ENCODE assay signal across 1 cellular context in genomic region chr1:154973344-154974085, GRCh38.
A peak's percentile ranks its signal among the peaks of the same experiment; 100 is the strongest.
TF ChIP-seq lines count a peak whose summit lies in the region.

No MANE protein-coding gene starts in this region.

TF ChIP-seq in HepG2, 621 proteins besides CTCF, POLR2A, EP300 and RAD21 (continued from another document and continues in another):
- TF ChIP-seq ZNF577 (CRISPR knock-in tag; IDR thresholded peaks at IDR 0.05; ENCODE audit: borderline replicate concordance, low read depth) (no peak), SP5 (CRISPR knock-in tag; IDR thresholded peaks at IDR 0.05; ENCODE audit: borderline replicate concordance, low read depth) (peak; percentile 99), SRY (CRISPR knock-in tag; IDR thresholded peaks at IDR 0.05) (no peak), MTF1 (CRISPR knock-in tag; IDR thresholded peaks at IDR 0.05) (no peak), HMGA1 (CRISPR knock-in tag; conservative IDR thresholded peaks at IDR 0.05) (no peak), GABPA (IDR thresholded peaks at IDR 0.05; ENCODE audit: low read depth, low read length) (no peak), GABPA (CRISPR knock-in tag; IDR thresholded peaks at IDR 0.05; ENCODE audit: low read depth) (no peak), SKI (IDR thresholded peaks at IDR 0.05; ENCODE audit: partially characterized antibody) (peak; percentile 26), ZNF329 (CRISPR knock-in tag; IDR thresholded peaks at IDR 0.05; ENCODE audit: low read depth) (no peak), ZKSCAN5 (CRISPR knock-in tag; IDR thresholded peaks at IDR 0.05) (no peak), ZSCAN31 (CRISPR knock-in tag; IDR thresholded peaks at IDR 0.05; ENCODE audit: low read depth) (no peak), TOE1 (CRISPR knock-in tag; IDR thresholded peaks at IDR 0.05) (0 out of 2 replicates have a peak, but pooled peaks have one; percentile 17), RBM22 (optimal IDR thresholded peaks at IDR 0.05; ENCODE audit: low read length) (no peak), YY1 (IDR thresholded peaks at IDR 0.05; ENCODE audit: insufficient read depth, insufficient replicate concordance, low read depth, low read length) (no peak), IKZF4 (CRISPR knock-in tag; IDR thresholded peaks at IDR 0.05; ENCODE audit: borderline replicate concordance, low read depth, not compliant biosample characterization) (no peak), USF2 (IDR thresholded peaks at IDR 0.05; ENCODE audit: low read depth, low read length) (no peak), USF2 (CRISPR knock-in tag; IDR thresholded peaks at IDR 0.05; ENCODE audit: borderline replicate concordance) (0 out of 2 replicates have a peak, but pooled peaks have one; percentile 33), ZMYM4 (CRISPR knock-in tag; IDR thresholded peaks at IDR 0.05) (0 out of 2 replicates have a peak, but pooled peaks have one; percentile 49), SOX5 (CRISPR knock-in tag; IDR thresholded peaks at IDR 0.05; ENCODE audit: borderline replicate concordance) (peak; percentile 46; the same call in 1 of the 2 replicates), PHF8 (CRISPR knock-in tag; IDR thresholded peaks at IDR 0.05) (no peak), ZNF383 (CRISPR knock-in tag; IDR thresholded peaks at IDR 0.05; ENCODE audit: borderline replicate concordance) (no peak), ZNF441 (CRISPR knock-in tag; IDR thresholded peaks at IDR 0.05; ENCODE audit: borderline replicate concordance) (0 out of 2 replicates have a peak, but pooled peaks have one; percentile 60), ZFP62 (CRISPR knock-in tag; IDR thresholded peaks at IDR 0.05) (no peak), ZFY (CRISPR knock-in tag; IDR thresholded peaks at IDR 0.05) (peak; percentile 17; the same call in 1 of the 2 replicates), ZNF232 (CRISPR knock-in tag; IDR thresholded peaks at IDR 0.05; ENCODE audit: borderline replicate concordance) (no peak), GFI1 (CRISPR knock-in tag; IDR thresholded peaks at IDR 0.05; ENCODE audit: borderline replicate concordance) (0 out of 2 replicates have a peak, but pooled peaks have one; percentile 7), POGZ (CRISPR knock-in tag; IDR thresholded peaks at IDR 0.05) (no peak), ZNF20 (CRISPR knock-in tag; IDR thresholded peaks at IDR 0.05) (no peak), ZIK1 (CRISPR knock-in tag; IDR thresholded peaks at IDR 0.05; ENCODE audit: borderline replicate concordance, low read depth) (no peak), ZNF562 (CRISPR knock-in tag; IDR thresholded peaks at IDR 0.05; ENCODE audit: borderline replicate concordance) (no peak), RBAK (CRISPR knock-in tag; IDR thresholded peaks at IDR 0.05) (no peak), MTERF4 (CRISPR knock-in tag; IDR thresholded peaks at IDR 0.05) (peak; percentile 23; the same call in 1 of the 2 replicates), NCOA1 (CRISPR knock-in tag; IDR thresholded peaks at IDR 0.05) (no peak), ATM (IDR thresholded peaks at IDR 0.05; ENCODE audit: borderline replicate concordance) (no peak), SALL1 (CRISPR knock-in tag; IDR thresholded peaks at IDR 0.05) (peak; percentile 58), ZNF333 (CRISPR knock-in tag; IDR thresholded peaks at IDR 0.05; ENCODE audit: borderline replicate concordance) (no peak), MIER3 (CRISPR knock-in tag; IDR thresholded peaks at IDR 0.05; ENCODE audit: borderline replicate concordance) (peak; percentile 18; the same call in 1 of the 2 replicates), ZC3H13 (CRISPR knock-in tag; IDR thresholded peaks at IDR 0.05) (peak; percentile 38; the same call in 1 of the 2 replicates), ZNF530 (CRISPR knock-in tag; IDR thresholded peaks at IDR 0.05; ENCODE audit: low read depth) (no peak), NR0B2 (CRISPR knock-in tag; IDR thresholded peaks at IDR 0.05) (no peak), ARNTL (CRISPR knock-in tag; IDR thresholded peaks at IDR 0.05) (no peak), ZNF552 (CRISPR knock-in tag; IDR thresholded peaks at IDR 0.05; ENCODE audit: borderline replicate concordance) (no peak)
- TF ChIP-seq, protein P1, sequence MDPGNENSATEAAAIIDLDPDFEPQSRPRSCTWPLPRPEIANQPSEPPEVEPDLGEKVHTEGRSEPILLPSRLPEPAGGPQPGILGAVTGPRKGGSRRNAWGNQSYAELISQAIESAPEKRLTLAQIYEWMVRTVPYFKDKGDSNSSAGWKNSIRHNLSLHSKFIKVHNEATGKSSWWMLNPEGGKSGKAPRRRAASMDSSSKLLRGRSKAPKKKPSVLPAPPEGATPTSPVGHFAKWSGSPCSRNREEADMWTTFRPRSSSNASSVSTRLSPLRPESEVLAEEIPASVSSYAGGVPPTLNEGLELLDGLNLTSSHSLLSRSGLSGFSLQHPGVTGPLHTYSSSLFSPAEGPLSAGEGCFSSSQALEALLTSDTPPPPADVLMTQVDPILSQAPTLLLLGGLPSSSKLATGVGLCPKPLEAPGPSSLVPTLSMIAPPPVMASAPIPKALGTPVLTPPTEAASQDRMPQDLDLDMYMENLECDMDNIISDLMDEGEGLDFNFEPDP (CRISPR knock-in tag; conservative IDR thresholded peaks at IDR 0.05), result no peak
- TF ChIP-seq, protein P2, sequence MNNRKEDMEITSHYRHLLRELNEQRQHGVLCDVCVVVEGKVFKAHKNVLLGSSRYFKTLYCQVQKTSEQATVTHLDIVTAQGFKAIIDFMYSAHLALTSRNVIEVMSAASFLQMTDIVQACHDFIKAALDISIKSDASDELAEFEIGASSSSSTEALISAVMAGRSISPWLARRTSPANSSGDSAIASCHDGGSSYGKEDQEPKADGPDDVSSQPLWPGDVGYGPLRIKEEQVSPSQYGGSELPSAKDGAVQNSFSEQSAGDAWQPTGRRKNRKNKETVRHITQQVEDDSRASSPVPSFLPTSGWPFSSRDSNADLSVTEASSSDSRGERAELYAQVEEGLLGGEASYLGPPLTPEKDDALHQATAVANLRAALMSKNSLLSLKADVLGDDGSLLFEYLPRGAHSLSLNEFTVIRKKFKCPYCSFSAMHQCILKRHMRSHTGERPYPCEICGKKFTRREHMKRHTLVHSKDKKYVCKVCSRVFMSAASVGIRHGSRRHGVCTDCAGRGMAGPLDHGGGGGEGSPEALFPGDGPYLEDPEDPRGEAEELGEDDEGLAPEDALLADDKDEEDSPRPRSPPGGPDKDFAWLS (CRISPR knock-in tag; IDR thresholded peaks at IDR 0.05; ENCODE audit: borderline replicate concordance), result no peak
- TF ChIP-seq, protein P3, sequence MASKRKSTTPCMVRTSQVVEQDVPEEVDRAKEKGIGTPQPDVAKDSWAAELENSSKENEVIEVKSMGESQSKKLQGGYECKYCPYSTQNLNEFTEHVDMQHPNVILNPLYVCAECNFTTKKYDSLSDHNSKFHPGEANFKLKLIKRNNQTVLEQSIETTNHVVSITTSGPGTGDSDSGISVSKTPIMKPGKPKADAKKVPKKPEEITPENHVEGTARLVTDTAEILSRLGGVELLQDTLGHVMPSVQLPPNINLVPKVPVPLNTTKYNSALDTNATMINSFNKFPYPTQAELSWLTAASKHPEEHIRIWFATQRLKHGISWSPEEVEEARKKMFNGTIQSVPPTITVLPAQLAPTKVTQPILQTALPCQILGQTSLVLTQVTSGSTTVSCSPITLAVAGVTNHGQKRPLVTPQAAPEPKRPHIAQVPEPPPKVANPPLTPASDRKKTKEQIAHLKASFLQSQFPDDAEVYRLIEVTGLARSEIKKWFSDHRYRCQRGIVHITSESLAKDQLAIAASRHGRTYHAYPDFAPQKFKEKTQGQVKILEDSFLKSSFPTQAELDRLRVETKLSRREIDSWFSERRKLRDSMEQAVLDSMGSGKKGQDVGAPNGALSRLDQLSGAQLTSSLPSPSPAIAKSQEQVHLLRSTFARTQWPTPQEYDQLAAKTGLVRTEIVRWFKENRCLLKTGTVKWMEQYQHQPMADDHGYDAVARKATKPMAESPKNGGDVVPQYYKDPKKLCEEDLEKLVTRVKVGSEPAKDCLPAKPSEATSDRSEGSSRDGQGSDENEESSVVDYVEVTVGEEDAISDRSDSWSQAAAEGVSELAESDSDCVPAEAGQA (IDR thresholded peaks at IDR 0.05; ENCODE audit: low read depth), result no peak
- TF ChIP-seq, protein P3 (CRISPR knock-in tag; IDR thresholded peaks at IDR 0.05; ENCODE audit: borderline replicate concordance), result no peak
- TF ChIP-seq, protein P4, sequence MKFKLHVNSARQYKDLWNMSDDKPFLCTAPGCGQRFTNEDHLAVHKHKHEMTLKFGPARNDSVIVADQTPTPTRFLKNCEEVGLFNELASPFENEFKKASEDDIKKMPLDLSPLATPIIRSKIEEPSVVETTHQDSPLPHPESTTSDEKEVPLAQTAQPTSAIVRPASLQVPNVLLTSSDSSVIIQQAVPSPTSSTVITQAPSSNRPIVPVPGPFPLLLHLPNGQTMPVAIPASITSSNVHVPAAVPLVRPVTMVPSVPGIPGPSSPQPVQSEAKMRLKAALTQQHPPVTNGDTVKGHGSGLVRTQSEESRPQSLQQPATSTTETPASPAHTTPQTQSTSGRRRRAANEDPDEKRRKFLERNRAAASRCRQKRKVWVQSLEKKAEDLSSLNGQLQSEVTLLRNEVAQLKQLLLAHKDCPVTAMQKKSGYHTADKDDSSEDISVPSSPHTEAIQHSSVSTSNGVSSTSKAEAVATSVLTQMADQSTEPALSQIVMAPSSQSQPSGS (CRISPR knock-in tag; IDR thresholded peaks at IDR 0.05), result no peak
- TF ChIP-seq, protein P5, sequence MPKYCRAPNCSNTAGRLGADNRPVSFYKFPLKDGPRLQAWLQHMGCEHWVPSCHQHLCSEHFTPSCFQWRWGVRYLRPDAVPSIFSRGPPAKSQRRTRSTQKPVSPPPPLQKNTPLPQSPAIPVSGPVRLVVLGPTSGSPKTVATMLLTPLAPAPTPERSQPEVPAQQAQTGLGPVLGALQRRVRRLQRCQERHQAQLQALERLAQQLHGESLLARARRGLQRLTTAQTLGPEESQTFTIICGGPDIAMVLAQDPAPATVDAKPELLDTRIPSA (CRISPR knock-in tag; IDR thresholded peaks at IDR 0.05; ENCODE audit: borderline replicate concordance), result 0 out of 2 replicates have a peak, but pooled peaks have one; percentile 26
- TF ChIP-seq, protein P6, sequence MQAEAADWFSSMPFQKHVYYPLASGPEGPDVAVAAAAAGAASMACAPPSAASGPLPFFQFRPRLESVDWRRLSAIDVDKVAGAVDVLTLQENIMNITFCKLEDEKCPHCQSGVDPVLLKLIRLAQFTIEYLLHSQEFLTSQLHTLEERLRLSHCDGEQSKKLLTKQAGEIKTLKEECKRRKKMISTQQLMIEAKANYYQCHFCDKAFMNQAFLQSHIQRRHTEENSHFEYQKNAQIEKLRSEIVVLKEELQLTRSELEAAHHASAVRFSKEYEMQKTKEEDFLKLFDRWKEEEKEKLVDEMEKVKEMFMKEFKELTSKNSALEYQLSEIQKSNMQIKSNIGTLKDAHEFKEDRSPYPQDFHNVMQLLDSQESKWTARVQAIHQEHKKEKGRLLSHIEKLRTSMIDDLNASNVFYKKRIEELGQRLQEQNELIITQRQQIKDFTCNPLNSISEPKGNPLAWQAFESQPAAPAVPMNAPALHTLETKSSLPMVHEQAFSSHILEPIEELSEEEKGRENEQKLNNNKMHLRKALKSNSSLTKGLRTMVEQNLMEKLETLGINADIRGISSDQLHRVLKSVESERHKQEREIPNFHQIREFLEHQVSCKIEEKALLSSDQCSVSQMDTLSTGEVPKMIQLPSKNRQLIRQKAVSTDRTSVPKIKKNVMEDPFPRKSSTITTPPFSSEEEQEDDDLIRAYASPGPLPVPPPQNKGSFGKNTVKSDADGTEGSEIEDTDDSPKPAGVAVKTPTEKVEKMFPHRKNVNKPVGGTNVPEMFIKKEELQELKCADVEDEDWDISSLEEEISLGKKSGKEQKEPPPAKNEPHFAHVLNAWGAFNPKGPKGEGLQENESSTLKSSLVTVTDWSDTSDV (CRISPR knock-in tag; IDR thresholded peaks at IDR 0.05), result no peak
